In the genomic region with DNA sequence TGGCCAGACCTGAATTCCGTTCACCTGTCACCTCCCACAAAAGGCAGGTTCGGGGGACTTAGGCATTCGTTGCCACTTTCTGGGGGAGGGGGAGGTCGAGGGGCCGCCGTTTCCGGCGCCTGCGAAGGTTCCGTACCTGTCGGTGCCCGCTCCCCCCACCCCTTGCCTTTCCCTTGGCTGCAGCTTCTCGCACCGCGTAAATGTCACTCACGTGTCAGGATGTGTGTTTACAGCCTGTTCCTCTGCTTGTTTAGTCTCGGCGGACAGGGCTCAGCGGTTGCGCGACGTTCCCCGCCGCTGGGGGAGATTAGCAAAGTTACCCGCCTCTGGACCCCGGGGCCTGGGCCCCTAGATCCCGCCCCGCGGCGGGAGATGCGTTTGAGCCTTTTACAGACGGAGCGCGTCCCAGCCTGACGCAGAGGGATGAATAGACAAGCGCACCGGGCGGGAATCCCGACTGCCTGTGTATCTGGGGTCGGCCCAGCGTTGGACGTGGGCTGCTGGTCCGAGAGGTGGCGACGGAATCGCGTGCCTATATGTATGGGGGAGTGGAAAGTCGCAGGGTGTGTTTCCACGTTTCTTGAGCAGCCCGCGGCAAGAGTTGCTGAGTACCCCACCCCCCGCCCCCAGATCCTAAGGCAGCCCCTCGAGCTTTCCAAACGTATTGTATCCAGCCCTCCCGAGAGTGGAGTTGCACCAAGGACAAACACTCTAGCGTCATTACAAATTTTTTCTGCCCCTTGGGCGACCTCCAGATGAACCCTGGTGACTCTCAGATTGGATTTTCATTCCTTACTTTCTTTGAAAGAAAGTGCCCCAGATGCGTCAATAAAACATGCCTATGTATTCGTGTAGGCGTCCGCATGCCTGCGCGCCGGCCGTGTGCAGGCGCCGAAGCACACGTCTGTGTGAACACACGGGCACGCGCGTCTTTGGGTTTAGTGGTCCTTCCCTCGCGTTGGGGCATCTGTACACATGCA, we compare ENCODE assay signal across 1 cellular context.
A peak's percentile ranks its signal among the peaks of the same experiment; 100 is the strongest.
TF ChIP-seq lines count a peak whose summit lies in the region.

No MANE protein-coding gene starts in this region.

TF ChIP-seq in H1, 55 proteins besides CTCF, POLR2A, EP300 and RAD21:
- TF ChIP-seq ASH2L (IDR thresholded peaks at IDR 0.05; ENCODE audit: low read length): peak; percentile 77
- TF ChIP-seq EZH2 (IDR thresholded peaks at IDR 0.05; ENCODE audit: low read depth, low read length, severe bottlenecking): peak; percentile 83
- peak; percentile 92 for TF ChIP-seq RNF2 (IDR thresholded peaks at IDR 0.05; ENCODE audit: borderline replicate concordance, low read depth, low read length, missing control alignments, poor library complexity, severe bottlenecking)
- TF ChIP-seq TEAD4 (IDR thresholded peaks at IDR 0.05; ENCODE audit: low read depth, low read length): 0 out of 2 replicates have a peak, but pooled peaks have one; percentile 18
- TF ChIP-seq, protein P1, sequence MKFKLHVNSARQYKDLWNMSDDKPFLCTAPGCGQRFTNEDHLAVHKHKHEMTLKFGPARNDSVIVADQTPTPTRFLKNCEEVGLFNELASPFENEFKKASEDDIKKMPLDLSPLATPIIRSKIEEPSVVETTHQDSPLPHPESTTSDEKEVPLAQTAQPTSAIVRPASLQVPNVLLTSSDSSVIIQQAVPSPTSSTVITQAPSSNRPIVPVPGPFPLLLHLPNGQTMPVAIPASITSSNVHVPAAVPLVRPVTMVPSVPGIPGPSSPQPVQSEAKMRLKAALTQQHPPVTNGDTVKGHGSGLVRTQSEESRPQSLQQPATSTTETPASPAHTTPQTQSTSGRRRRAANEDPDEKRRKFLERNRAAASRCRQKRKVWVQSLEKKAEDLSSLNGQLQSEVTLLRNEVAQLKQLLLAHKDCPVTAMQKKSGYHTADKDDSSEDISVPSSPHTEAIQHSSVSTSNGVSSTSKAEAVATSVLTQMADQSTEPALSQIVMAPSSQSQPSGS (IDR thresholded peaks at IDR 0.05; ENCODE audit: low read length): no peak
- no peak for TF ChIP-seq SIX5 (IDR thresholded peaks at IDR 0.05; ENCODE audit: low read depth, low read length)
- TF ChIP-seq SUZ12 (IDR thresholded peaks at IDR 0.05; ENCODE audit: low read length): peak; percentile 84
- no peak for TF ChIP-seq SIN3A (conservative IDR thresholded peaks at IDR 0.05 in 1 of 2, IDR thresholded peaks at IDR 0.05 in 1 of 2; ENCODE audit: low read depth in 1 of 2, low read length in 2 of 2)
- TF ChIP-seq YY1 (IDR thresholded peaks at IDR 0.05; ENCODE audit: low read depth, low read length): 0 out of 2 replicates have a peak, but pooled peaks have one; percentile 6
- TF ChIP-seq, protein P2, sequence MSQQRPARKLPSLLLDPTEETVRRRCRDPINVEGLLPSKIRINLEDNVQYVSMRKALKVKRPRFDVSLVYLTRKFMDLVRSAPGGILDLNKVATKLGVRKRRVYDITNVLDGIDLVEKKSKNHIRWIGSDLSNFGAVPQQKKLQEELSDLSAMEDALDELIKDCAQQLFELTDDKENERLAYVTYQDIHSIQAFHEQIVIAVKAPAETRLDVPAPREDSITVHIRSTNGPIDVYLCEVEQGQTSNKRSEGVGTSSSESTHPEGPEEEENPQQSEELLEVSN (IDR thresholded peaks at IDR 0.05): 0 out of 2 replicates have a peak, but pooled peaks have one; percentile 49
- TF ChIP-seq, protein P3, sequence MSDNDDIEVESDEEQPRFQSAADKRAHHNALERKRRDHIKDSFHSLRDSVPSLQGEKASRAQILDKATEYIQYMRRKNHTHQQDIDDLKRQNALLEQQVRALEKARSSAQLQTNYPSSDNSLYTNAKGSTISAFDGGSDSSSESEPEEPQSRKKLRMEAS (IDR thresholded peaks at IDR 0.05): 0 out of 2 replicates have a peak, but pooled peaks have one; percentile 15
- 0 out of 2 replicates have a peak, but pooled peaks have one; percentile 6 for TF ChIP-seq CREB1 (IDR thresholded peaks at IDR 0.05)
- TF ChIP-seq CBX8 (IDR thresholded peaks at IDR 0.05; ENCODE audit: borderline replicate concordance, low read depth, low read length): no peak; the same call in 1 of the 2 replicates
- peak; percentile 66 for TF ChIP-seq KDM4A (IDR thresholded peaks at IDR 0.05; ENCODE audit: low read depth, low read length, severe bottlenecking)
TF ChIP-seq in H1: peak in this region for 10.
